17 cellular contexts compared by ENCODE assay signal in genomic region chr1:61271412-61271789, GRCh38.
DNase-seq lines count a peak whose midpoint lies in the region; ATAC-seq and TF ChIP-seq lines count a peak whose summit lies in the region.
"Had no signal": no experiment of that assay in that cellular context is flagged by ENCODE, and none has a peak within 500 bp of the region (broad histone marks: within the 10 kb centered on the region; RNA-seq: fewer than 3 reads in every experiment).

No MANE protein-coding gene starts in this region.

- no peak for TF ChIP-seq CTCF in natural killer cell (IDR thresholded peaks at IDR 0.05)
- no peak for TF ChIP-seq CTCF in smooth muscle cell (IDR thresholded peaks at IDR 0.05; ENCODE audit: borderline replicate concordance, insufficient read depth, poor library complexity, severe bottlenecking)

- no peak for DNase-seq in natural killer cell treated with Interleukin-12 subunit alpha and Interleukin-12 subunit beta and Interleukin-15 and Interleukin-18, amount 100 ng/mL, for 72 hours (ENCODE audit: low spot score)
- DNase-seq in natural killer cell (no peak), SK-N-DZ (ENCODE audit: low spot score) (peak; percentile 48), cerebellar cortex (ENCODE audit: low spot score) (peak; percentile 80), smooth muscle cell (lab: John Stamatoyannopoulos, UW; ENCODE audit: unreplicated experiment) (no peak), immature natural killer cell (no peak), NCI-H748 (lab: John Stamatoyannopoulos, UW; ENCODE audit: unreplicated experiment) (no peak)
- DNase-seq: activated naive CD8-positive, alpha-beta T cell treated with anti-CD3 and anti-CD28 coated beads, Interleukin-2, amount 10 ng/mL, durations not matched to agents 7 days and 5 days; left ventricle myocardium inferior; NCI-H2029 treated with DMSO at 0.1 percent for 48 hours had no signal

- peak; percentile 48 to 68 for ATAC-seq in natural killer cell treated with Interleukin-12 subunit alpha and Interleukin-12 subunit beta and Interleukin-15 and Interleukin-18, amount 100 ng/mL, for 72 hours
- ATAC-seq in natural killer cell (no peak), GM21367 (IDR thresholded peaks at IDR 0.05; ENCODE audit: unreplicated experiment) (no peak)
- ATAC-seq: HCT116 had no signal

- no peaks in the 10 kb centered on the region for H3K9me3 Mint-ChIP-seq in natural killer cell treated with Interleukin-12 subunit alpha and Interleukin-12 subunit beta and Interleukin-15 and Interleukin-18, amount 100 ng/mL, for 72 hours
- no peaks in the 10 kb centered on the region for H3K9me3 Mint-ChIP-seq in natural killer cell
- H3K9me3 Mint-ChIP-seq in immature natural killer cell: peaks cover 0 to 2% (median 0%) of the 10 kb centered on the region in 6 donors
- H3K9me3 Mint-ChIP-seq: activated naive CD8-positive, alpha-beta T cell treated with anti-CD3 and anti-CD28 coated beads, Interleukin-2, amount 10 ng/mL, durations not matched to agents 7 days and 5 days had no signal

- H3K4me3 ChIP-seq in smooth muscle cell: no peak overlapping the region
- H3K4me3 ChIP-seq: breast epithelium, left ventricle myocardium inferior had no signal

- intact Hi-C loops in natural killer cell (cut with micrococcal nuclease): no loop called here

- H3K4me3 Mint-ChIP-seq in natural killer cell treated with Interleukin-12 subunit alpha and Interleukin-12 subunit beta and Interleukin-15 and Interleukin-18, amount 100 ng/mL, for 72 hours: peak overlapping the region; percentile 59
- H3K4me3 Mint-ChIP-seq in natural killer cell (no peak overlapping the region), immature natural killer cell (no peak overlapping the region)
- H3K4me3 Mint-ChIP-seq: activated naive CD8-positive, alpha-beta T cell treated with anti-CD3 and anti-CD28 coated beads, Interleukin-2, amount 10 ng/mL, durations not matched to agents 7 days and 5 days; B cell had no signal

- H3K27ac ChIP-seq in smooth muscle cell (ENCODE audit: low read depth): no peak overlapping the region
- H3K27ac ChIP-seq: breast epithelium, KMS-11, left ventricle myocardium inferior, RWPE1, VCaP had no signal

- no peaks in the 10 kb centered on the region for H3K79me2 ChIP-seq in smooth muscle cell (ENCODE audit: low read depth)

- no peaks in the 10 kb centered on the region for H3K27me3 ChIP-seq in smooth muscle cell (ENCODE audit: low read depth)
- H3K27me3 ChIP-seq: breast epithelium had no signal

- 72% methylated on average over 5 of the region's 5 CpGs for WGBS in smooth muscle cell (ENCODE audit: low lambda C conversion rate)

- peak overlapping the region; percentile 2 for H3K4me2 ChIP-seq in smooth muscle cell
- H3K4me2 ChIP-seq: KMS-11 had no signal

- no peaks in the 10 kb centered on the region for H3K36me3 ChIP-seq in smooth muscle cell (ENCODE audit: low read depth)
- H3K36me3 ChIP-seq: breast epithelium, left ventricle myocardium inferior had no signal

- peaks cover 21% of the 10 kb centered on the region for H3K4me1 ChIP-seq in smooth muscle cell (ENCODE audit: low read depth)
- H3K4me1 ChIP-seq: breast epithelium had no signal

- H3K4me1 Mint-ChIP-seq in natural killer cell treated with Interleukin-12 subunit alpha and Interleukin-12 subunit beta and Interleukin-15 and Interleukin-18, amount 100 ng/mL, for 72 hours (ENCODE audit: low read depth in 2 of 2): peaks cover 15 to 52% of the 10 kb centered on the region in 2 donors
- peaks cover 5 to 9% of the 10 kb centered on the region in 2 donors for H3K4me1 Mint-ChIP-seq in natural killer cell
- H3K4me1 Mint-ChIP-seq in immature natural killer cell: peaks cover 0 to 3% of the 10 kb centered on the region in 2 donors
- H3K4me1 Mint-ChIP-seq: activated naive CD8-positive, alpha-beta T cell treated with anti-CD3 and anti-CD28 coated beads, Interleukin-2, amount 10 ng/mL, durations not matched to agents 7 days and 5 days; B cell had no signal

- H3K27me3 Mint-ChIP-seq in natural killer cell treated with Interleukin-12 subunit alpha and Interleukin-12 subunit beta and Interleukin-15 and Interleukin-18, amount 100 ng/mL, for 72 hours: peaks cover 0 to 13% of the 10 kb centered on the region in 2 donors
- H3K27me3 Mint-ChIP-seq in natural killer cell (ENCODE audit: low read depth in 2 of 2): peaks cover 2 to 26% of the 10 kb centered on the region in 2 donors
- H3K27me3 Mint-ChIP-seq in immature natural killer cell (ENCODE audit: low read depth in 3 of 3): no peaks in the 10 kb centered on the region
- H3K27me3 Mint-ChIP-seq: activated naive CD8-positive, alpha-beta T cell treated with anti-CD3 and anti-CD28 coated beads, Interleukin-2, amount 10 ng/mL, durations not matched to agents 7 days and 5 days had no signal

- H3K9me3 ChIP-seq in smooth muscle cell (replicated peaks; ENCODE audit: low read depth): no peaks in the 10 kb centered on the region
- H3K9me3 ChIP-seq: breast epithelium, left ventricle myocardium inferior had no signal

- H3K27ac Mint-ChIP-seq in natural killer cell treated with Interleukin-12 subunit alpha and Interleukin-12 subunit beta and Interleukin-15 and Interleukin-18, amount 100 ng/mL, for 72 hours: peak overlapping the region; percentile 65 to 79
- H3K27ac Mint-ChIP-seq in natural killer cell (no peak overlapping the region), immature natural killer cell (no peak overlapping the region)
- H3K27ac Mint-ChIP-seq: activated naive CD8-positive, alpha-beta T cell treated with anti-CD3 and anti-CD28 coated beads, Interleukin-2, amount 10 ng/mL, durations not matched to agents 7 days and 5 days; B cell had no signal

- H4K20me1 ChIP-seq in smooth muscle cell (ENCODE audit: low read depth): no peaks in the 10 kb centered on the region

- H2AFZ ChIP-seq in smooth muscle cell (ENCODE audit: low read depth): no peak overlapping the region

- no peak overlapping the region for H3K9ac ChIP-seq in smooth muscle cell (ENCODE audit: low read depth)
- H3K9ac ChIP-seq: KMS-11 had no signal

- no peaks in the 10 kb centered on the region for H3K36me3 Mint-ChIP-seq in natural killer cell treated with Interleukin-12 subunit alpha and Interleukin-12 subunit beta and Interleukin-15 and Interleukin-18, amount 100 ng/mL, for 72 hours
- H3K36me3 Mint-ChIP-seq in natural killer cell (no peaks in the 10 kb centered on the region), immature natural killer cell (no peaks in the 10 kb centered on the region)
- H3K36me3 Mint-ChIP-seq: activated naive CD8-positive, alpha-beta T cell treated with anti-CD3 and anti-CD28 coated beads, Interleukin-2, amount 10 ng/mL, durations not matched to agents 7 days and 5 days had no signal

- no peaks in the 10 kb centered on the region for H3F3A ChIP-seq in smooth muscle cell (ENCODE audit: low read depth)

Comparison
In these comparisons a context has a peak if more than half of its experiments do, and no peak if none do; other contexts are left out.
1. ATAC-seq: peak in natural killer cell treated with Interleukin-12 subunit alpha and Interleukin-12 subunit beta and Interleukin-15 and Interleukin-18, amount 100 ng/mL, for 72 hours (2 of 2); none in natural killer cell (0 of 3) and GM21367 (single experiment).
2. H3K27ac Mint-ChIP-seq: peak in natural killer cell treated with Interleukin-12 subunit alpha and Interleukin-12 subunit beta and Interleukin-15 and Interleukin-18, amount 100 ng/mL, for 72 hours (2 of 2); none in natural killer cell (0 of 2) and immature natural killer cell (0 of 6).
3. DNase-seq: peak in SK-N-DZ (single experiment) and cerebellar cortex (single experiment); none in natural killer cell treated with Interleukin-12 subunit alpha and Interleukin-12 subunit beta and Interleukin-15 and Interleukin-18, amount 100 ng/mL, for 72 hours (single experiment), natural killer cell (single experiment), smooth muscle cell (single experiment), immature natural killer cell (0 of 3) and NCI-H748 (single experiment).